29 cellular contexts compared by ENCODE assay signal in the genomic region with DNA sequence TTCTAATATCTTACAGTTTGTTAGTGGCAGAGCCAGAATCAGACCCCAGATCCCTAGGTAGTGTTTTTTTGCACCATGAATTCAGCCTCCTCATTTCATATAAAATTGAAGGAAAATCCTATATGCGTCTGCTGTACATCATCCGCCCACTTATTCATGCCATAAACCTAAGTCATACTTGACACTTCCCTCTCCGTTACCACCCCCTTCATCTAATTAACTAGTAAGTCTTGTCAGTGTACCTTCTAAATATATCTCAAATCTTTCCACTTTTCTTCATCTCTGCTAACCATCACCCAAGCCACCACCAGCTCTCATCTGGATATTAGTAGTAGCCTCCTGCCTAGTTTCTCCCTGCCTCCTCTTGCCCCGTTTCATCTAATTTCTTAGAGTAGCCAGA.
"Had no signal": no experiment of that assay in that cellular context is flagged by ENCODE, and none has a peak within 500 bp of the region (broad histone marks: within the 10 kb centered on the region; RNA-seq: fewer than 3 reads in every experiment).

No MANE protein-coding gene starts in this region.

- H3K27me3 ChIP-seq: foreskin keratinocyte, gastroesophageal sphincter, heart left ventricle, hepatocyte, pancreas, right lobe of liver, stomach, thyroid gland, vagina had no signal

- DNase-seq: cortex of kidney; foreskin keratinocyte; heart left ventricle; kidney; mesenchymal stem cell; mucosa of descending colon; naive B cell; pancreas; right lobe of liver; small intestine; stimulated activated CD4-positive, alpha-beta T cell treated with anti-CD3 and anti-CD28 coated beads, Interleukin-12 subunit alpha, Interleukin-12 subunit beta, amount 100 ng/mL, for 4 hours; stimulated activated CD4-positive, alpha-beta T cell treated with anti-CD3 and anti-CD28 coated beads, Interleukin-1b, Interleukin-23, amount 100 ng/mL, for 48 hours; stimulated activated CD4-positive, alpha-beta T cell treated with anti-CD3 and anti-CD28 coated beads, Interleukin-4, amount 100 ng/mL, for 24 hours; stimulated activated naive CD4-positive, alpha-beta T cell treated with Interleukin-2 at 50 U/mL for 16 hours; stomach; thyroid gland; trophoblast cell had no signal

- H3K27ac Mint-ChIP-seq: mesothelial cell of epicardium; naive B cell; natural killer cell treated with Interleukin-12 subunit alpha and Interleukin-12 subunit beta and Interleukin-15 and Interleukin-18, amount 100 ng/mL, for 72 hours; stimulated activated effector memory CD8-positive, alpha-beta T cell treated with anti-CD3 and anti-CD28 coated beads, Interleukin-12 subunit alpha, Interleukin-12 subunit beta, amount 100 ng/mL, for 72 hours had no signal

- H3K4me1 Mint-ChIP-seq: mesothelial cell of epicardium; neural crest cell; stimulated activated effector memory CD8-positive, alpha-beta T cell treated with anti-CD3 and anti-CD28 coated beads, Interleukin-12 subunit alpha, Interleukin-12 subunit beta, amount 100 ng/mL, for 72 hours had no signal

- FAIRE-seq: kidney, pancreas, small intestine had no signal

- H3K4me2 ChIP-seq: hepatocyte had no signal

- ATAC-seq: esophagus mucosa; foreskin keratinocyte; gastroesophageal sphincter; heart left ventricle; left lobe of liver; mucosa of descending colon; natural killer cell treated with Interleukin-12 subunit alpha and Interleukin-12 subunit beta and Interleukin-15 and Interleukin-18, amount 100 ng/mL, for 72 hours; pancreas; right lobe of liver; stimulated activated effector memory CD8-positive, alpha-beta T cell treated with anti-CD3 and anti-CD28 coated beads, Interleukin-12 subunit alpha, Interleukin-12 subunit beta, amount 100 ng/mL, for 72 hours had no signal

- H3K27me3 Mint-ChIP-seq: naive B cell; natural killer cell treated with Interleukin-12 subunit alpha and Interleukin-12 subunit beta and Interleukin-15 and Interleukin-18, amount 100 ng/mL, for 72 hours had no signal

- H3K36me3 ChIP-seq: gastroesophageal sphincter, heart left ventricle, neutrophil, pancreas, right lobe of liver, stomach, thyroid gland, vagina had no signal

- H2AFZ ChIP-seq: hepatocyte had no signal

- H3K4me3 Mint-ChIP-seq: mesothelial cell of epicardium; naive B cell; natural killer cell treated with Interleukin-12 subunit alpha and Interleukin-12 subunit beta and Interleukin-15 and Interleukin-18, amount 100 ng/mL, for 72 hours; neural crest cell; stimulated activated effector memory CD8-positive, alpha-beta T cell treated with anti-CD3 and anti-CD28 coated beads, Interleukin-12 subunit alpha, Interleukin-12 subunit beta, amount 100 ng/mL, for 72 hours had no signal

- H3K4me1 ChIP-seq: foreskin keratinocyte, gastroesophageal sphincter, heart left ventricle, pancreas, right lobe of liver, stomach, thyroid gland, vagina had no signal

- H3K27ac ChIP-seq: epithelial cell of prostate, foreskin keratinocyte, gastroesophageal sphincter, heart left ventricle, hepatocyte, neutrophil, pancreas, right lobe of liver, stomach, thyroid gland, vagina had no signal

- H3K36me3 Mint-ChIP-seq: mesothelial cell of epicardium; naive B cell; natural killer cell treated with Interleukin-12 subunit alpha and Interleukin-12 subunit beta and Interleukin-15 and Interleukin-18, amount 100 ng/mL, for 72 hours; stimulated activated effector memory CD8-positive, alpha-beta T cell treated with anti-CD3 and anti-CD28 coated beads, Interleukin-12 subunit alpha, Interleukin-12 subunit beta, amount 100 ng/mL, for 72 hours had no signal

- H3K79me2 ChIP-seq: hepatocyte had no signal

- H3K9me3 ChIP-seq: gastroesophageal sphincter, heart left ventricle, mucosa of descending colon, neutrophil, pancreas, right lobe of liver, stomach, thyroid gland, vagina had no signal

- H3K4me3 ChIP-seq: gastroesophageal sphincter, heart left ventricle, hepatocyte, lung, mucosa of descending colon, pancreas, right lobe of liver, stomach, thyroid gland, vagina had no signal

- H3K9me3 Mint-ChIP-seq: mesothelial cell of epicardium; naive B cell; natural killer cell treated with Interleukin-12 subunit alpha and Interleukin-12 subunit beta and Interleukin-15 and Interleukin-18, amount 100 ng/mL, for 72 hours; neural crest cell; stimulated activated effector memory CD8-positive, alpha-beta T cell treated with anti-CD3 and anti-CD28 coated beads, Interleukin-12 subunit alpha, Interleukin-12 subunit beta, amount 100 ng/mL, for 72 hours had no signal
